In the genomic region with DNA sequence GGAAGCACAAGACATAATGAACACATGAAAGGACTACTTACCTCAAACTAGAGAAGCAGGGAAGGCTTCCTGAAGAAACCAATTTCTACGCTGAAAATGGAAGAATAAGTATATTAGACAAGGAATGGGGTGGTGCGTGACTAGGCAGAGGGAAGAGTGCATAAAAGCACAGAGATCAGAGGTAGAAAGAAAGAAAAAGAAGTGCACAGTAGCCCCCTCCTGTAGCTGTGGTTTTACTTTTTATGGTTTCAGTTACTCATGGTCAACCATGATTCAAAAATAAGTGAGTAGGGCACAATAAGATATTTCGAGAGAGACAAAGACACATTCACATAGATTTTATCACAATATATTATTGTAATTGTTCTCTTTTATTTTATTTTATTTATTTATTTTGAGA, we compare ENCODE assay signal across 1 cellular context.
TF ChIP-seq lines count a peak whose summit lies in the region.

No MANE protein-coding gene starts in this region.

TF ChIP-seq in K562, 482 proteins besides CTCF, POLR2A, EP300 and RAD21:
- no peak for TF ChIP-seq TAF9B (IDR thresholded peaks at IDR 0.05; ENCODE audit: partially characterized antibody)
- TF ChIP-seq TRIM28 (IDR thresholded peaks at IDR 0.05), result no peak
- no peak for TF ChIP-seq ESRRA (IDR thresholded peaks at IDR 0.05; ENCODE audit: borderline replicate concordance, low read depth)
- no peak for TF ChIP-seq C11orf30 (IDR thresholded peaks at IDR 0.05; ENCODE audit: low read depth)
- no peak for TF ChIP-seq NCOA2 (IDR thresholded peaks at IDR 0.05; ENCODE audit: partially characterized antibody in 2 of 2)
- no peak for TF ChIP-seq ZNF507 (tag; conservative IDR thresholded peaks at IDR 0.05)
- no peak for TF ChIP-seq SLC30A9 (CRISPR knock-in tag; IDR thresholded peaks at IDR 0.05)
- no peak for TF ChIP-seq ZNF3 (CRISPR knock-in tag; IDR thresholded peaks at IDR 0.05)
- TF ChIP-seq BDP1 (IDR thresholded peaks at IDR 0.05; ENCODE audit: insufficient read depth, insufficient read length), result no peak
- no peak for TF ChIP-seq STAG1 (CRISPR knock-in tag; IDR thresholded peaks at IDR 0.05; ENCODE audit: borderline replicate concordance)
- no peak for TF ChIP-seq TFE3 (CRISPR knock-in tag; IDR thresholded peaks at IDR 0.05)
